ENCODE assay signal across 8 cellular contexts in the genomic region with DNA sequence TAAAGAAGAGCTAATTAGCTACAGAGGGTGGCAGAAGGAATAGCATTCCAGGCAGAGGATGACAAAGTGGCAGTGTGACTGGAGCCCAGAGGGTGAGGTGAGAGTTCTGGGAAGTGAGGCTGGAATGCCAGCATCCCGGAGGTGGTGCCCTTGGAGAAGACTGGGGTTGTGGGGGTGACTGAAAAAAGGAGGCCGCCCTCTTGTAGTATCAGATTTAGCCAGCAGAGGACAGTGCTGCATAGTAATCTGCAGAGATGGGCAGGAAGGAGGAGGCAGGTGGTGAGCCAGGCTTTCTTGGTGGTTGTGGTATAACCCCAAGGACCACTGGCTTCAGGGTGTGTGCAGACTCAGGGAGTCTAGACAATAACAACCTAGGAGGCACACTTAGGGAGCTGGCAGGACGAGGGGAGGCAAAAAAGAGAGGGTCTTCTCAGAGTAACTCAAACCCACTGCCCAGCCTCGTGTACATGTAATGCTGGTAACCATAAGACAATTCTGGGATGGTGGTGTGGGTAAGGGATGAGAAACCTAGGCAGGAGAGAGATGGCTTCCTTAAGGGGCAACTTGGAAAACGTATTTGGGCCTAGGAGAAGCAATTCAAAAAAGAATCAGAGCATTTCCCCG. TPM values are rescaled to one million over a fixed set of nuclear protein-coding genes. Genes with fewer than 3 reads are reported as not detected.
DNase-seq lines count a peak whose midpoint lies in the region; ATAC-seq and TF ChIP-seq lines count a peak whose summit lies in the region.

No MANE protein-coding gene starts in this region.

- peak; percentile 64 for ATAC-seq in GM21381 (IDR thresholded peaks at IDR 0.05; ENCODE audit: unreplicated experiment)
- ATAC-seq in omental fat pad (ENCODE audit: low FRiP score), result no peak

- intact Hi-C loops in CD14-positive monocyte (cut with micrococcal nuclease), result loop anchor here (5.0 kb wide), 1 partner anchor 135 kb away; a partner anchor contains a TSS

- no peak overlapping the region for H3K4me3 Mint-ChIP-seq in CD14-positive monocyte

- H3K4me1 Mint-ChIP-seq in CD14-positive monocyte, result no peaks in the 10 kb centered on the region

- DNase-seq in CD14-positive monocyte (ENCODE audit: low spot score) (no peak), NB4 (ENCODE audit: low read depth) (peak; percentile 69), SW480 (ENCODE audit: low spot score) (peak; percentile 56), iPS-NIHi11 (ENCODE audit: low spot score) (peak; percentile 87), omental fat pad (ENCODE audit: low spot score) (no peak)
- DNase-seq in activated naive CD8-positive, alpha-beta T cell treated with anti-CD3 and anti-CD28 coated beads, Interleukin-2, amount 50 U/mL, for 16 hours (ENCODE audit: low read depth, low spot score), result peak; percentile 21
- DNase-seq in stimulated activated CD4-positive, alpha-beta T cell treated with anti-CD3 and anti-CD28 coated beads, Interleukin-4, amount 100 ng/mL, for 1 hour, result peak; percentile 62

- no peak for TF ChIP-seq POLR2A in NB4 (IDR thresholded peaks at IDR 0.05; ENCODE audit: extremely low read depth, insufficient read length)

- peak; percentile 78 for TF ChIP-seq CTCF in CD14-positive monocyte (IDR thresholded peaks at IDR 0.05)
- peak; percentile 76 for TF ChIP-seq CTCF in NB4 (IDR thresholded peaks at IDR 0.05; ENCODE audit: low read depth, low read length)
- peak in 1 of 3 donors; percentile 12 for TF ChIP-seq CTCF in omental fat pad (IDR thresholded peaks at IDR 0.05)

- H3K27me3 Mint-ChIP-seq in CD14-positive monocyte (ENCODE audit: low read depth in 3 of 3), result peaks cover 0 to 1% (median 0%) of the 10 kb centered on the region in 3 donors

- H3K9me3 Mint-ChIP-seq in CD14-positive monocyte, result peaks cover 0 to 10% (median 0%) of the 10 kb centered on the region in 7 donors

- H3K4me3 ChIP-seq in NB4 (ENCODE audit: low read depth, low read length), result no peak overlapping the region

- H3K27ac Mint-ChIP-seq in CD14-positive monocyte, result no peak overlapping the region

- H3K36me3 Mint-ChIP-seq in CD14-positive monocyte, result no peaks in the 10 kb centered on the region

RNA-seq across cellular contexts. Expression of a gene that starts 30.5 kb away (rescaled TPM):
- polyA plus RNA-seq in CD14-positive monocyte, result not detected
- total RNA-seq in omental fat pad, result 1 to 10 TPM in 3 of 4 donors, under 1 TPM in 1; 0.82 to 2.2 (median 1.4) TPM

RNA-seq across cellular contexts. Expression of a gene that starts 43.6 kb away (rescaled TPM):
- polyA plus RNA-seq in CD14-positive monocyte, result 10 to 100 TPM; 12.4 to 13.3 TPM
- total RNA-seq in omental fat pad, result 10 to 100 TPM; 15.5 to 37.4 (median 24.6) TPM

RNA-seq across cellular contexts. Expression of a gene that starts 48.8 kb away (rescaled TPM):
- not detected for polyA plus RNA-seq in CD14-positive monocyte
- total RNA-seq in omental fat pad, result under 1 TPM in 2 of 4 donors, not detected in 2; 0.19 to 0.72 TPM

Comparison
In these comparisons a context has a peak if more than half of its experiments do, and no peak if none do; other contexts are left out.
1. DNase-seq: peak in NB4 (single experiment), SW480 (single experiment), activated naive CD8-positive, alpha-beta T cell treated with anti-CD3 and anti-CD28 coated beads, Interleukin-2, amount 50 U/mL, for 16 hours (single experiment), iPS-NIHi11 (single experiment) and stimulated activated CD4-positive, alpha-beta T cell treated with anti-CD3 and anti-CD28 coated beads, Interleukin-4, amount 100 ng/mL, for 1 hour (single experiment); none in CD14-positive monocyte (single experiment) and omental fat pad (single experiment).